ENCODE assay signal across 1 cellular context in genomic region chr16:70380205-70380918, GRCh38.
TF ChIP-seq lines count a peak whose summit lies in the region.

No MANE protein-coding gene starts in this region.

TF ChIP-seq in GM12878, 131 proteins besides CTCF, POLR2A, EP300 and RAD21:
- peak; percentile 23; the same call in 1 of the 2 replicates for TF ChIP-seq PML (IDR thresholded peaks at IDR 0.05; ENCODE audit: low read length)
- TF ChIP-seq EGR1 (IDR thresholded peaks at IDR 0.05; ENCODE audit: borderline replicate concordance in 1 of 2, low read depth in 2 of 2, low read length in 2 of 2), result peak in 1 of 2 experiments; percentile 42; a peak in 1 of 3 replicates
- TF ChIP-seq CBFB (IDR thresholded peaks at IDR 0.05; ENCODE audit: low read depth), result 0 out of 2 replicates have a peak, but pooled peaks have one; percentile 63
- peak; percentile 56; the same call in 1 of the 2 replicates for TF ChIP-seq ATF2 (IDR thresholded peaks at IDR 0.05; ENCODE audit: low read length)
- peak; percentile 0 for TF ChIP-seq ZNF687 (IDR thresholded peaks at IDR 0.05)
- TF ChIP-seq WRNIP1 (IDR thresholded peaks at IDR 0.05; ENCODE audit: borderline replicate concordance, low read depth, low read length), result no peak
- no peak for TF ChIP-seq MAX (IDR thresholded peaks at IDR 0.05; ENCODE audit: low read depth, low read length)
- TF ChIP-seq YY1 (IDR thresholded peaks at IDR 0.05; ENCODE audit: low read depth, low read length), result 0 out of 2 replicates have a peak, but pooled peaks have one; percentile 28
- no peak for TF ChIP-seq ATF3 (IDR thresholded peaks at IDR 0.05; ENCODE audit: borderline replicate concordance, extremely low read depth, low read depth, low read length)
- no peak for TF ChIP-seq ZBED1 (IDR thresholded peaks at IDR 0.05; ENCODE audit: borderline replicate concordance)
- TF ChIP-seq BCL3 (IDR thresholded peaks at IDR 0.05; ENCODE audit: borderline replicate concordance, insufficient read depth, low read depth, low read length, poor library complexity, severe bottlenecking), result peak; percentile 57
- TF ChIP-seq NBN (IDR thresholded peaks at IDR 0.05), result 0 out of 2 replicates have a peak, but pooled peaks have one; percentile 3
- peak; percentile 87 for TF ChIP-seq RUNX3 (IDR thresholded peaks at IDR 0.05; ENCODE audit: low read length)
- TF ChIP-seq TCF12 (IDR thresholded peaks at IDR 0.05; ENCODE audit: low read depth, low read length), result no peak
- TF ChIP-seq NR2C1 (IDR thresholded peaks at IDR 0.05), result no peak
- peak; percentile 22; the same call in 1 of the 2 replicates for TF ChIP-seq LARP7 (IDR thresholded peaks at IDR 0.05)
- TF ChIP-seq SIN3A (IDR thresholded peaks at IDR 0.05; ENCODE audit: low read depth, low read length), result 0 out of 2 replicates have a peak, but pooled peaks have one; percentile 11
- TF ChIP-seq NFIC (IDR thresholded peaks at IDR 0.05; ENCODE audit: low read depth, low read length), result peak; percentile 3; the same call in 1 of the 2 replicates
- 0 out of 2 replicates have a peak, but pooled peaks have one; percentile 11 for TF ChIP-seq PAX5 (IDR thresholded peaks at IDR 0.05; ENCODE audit: borderline replicate concordance, low read depth, low read length)
- peak; percentile 73; the same call in 1 of the 2 replicates for TF ChIP-seq PKNOX1 (IDR thresholded peaks at IDR 0.05)
- TF ChIP-seq CHD2 (IDR thresholded peaks at IDR 0.05; ENCODE audit: borderline replicate concordance, low read depth, low read length), result 0 out of 2 replicates have a peak, but pooled peaks have one; percentile 40
- peak; percentile 63; the same call in 1 of the 2 replicates for TF ChIP-seq MTA3 (IDR thresholded peaks at IDR 0.05; ENCODE audit: borderline replicate concordance, low read length)
- TF ChIP-seq MEF2B (IDR thresholded peaks at IDR 0.05; ENCODE audit: partially characterized antibody, poor library complexity, severe bottlenecking), result peak; percentile 19
- TF ChIP-seq IKZF1 (conservative IDR thresholded peaks at IDR 0.05), result peak; percentile 46; the same call in 1 of the 2 replicates
- TF ChIP-seq BRCA1 (IDR thresholded peaks at IDR 0.05; ENCODE audit: low read depth, low read length), result no peak
- TF ChIP-seq EED (IDR thresholded peaks at IDR 0.05; ENCODE audit: low read depth), result peak; percentile 13; the same call in 1 of the 2 replicates
- peak; percentile 59 for TF ChIP-seq POLR2AphosphoS5 (IDR thresholded peaks at IDR 0.05; ENCODE audit: low read length)
